In genomic region chr19:41144403-41144802, GRCh38 we compare ENCODE assay signal across 8 cellular contexts. TPM values are rescaled to one million over a fixed set of nuclear protein-coding genes. Genes with fewer than 3 reads are reported as not detected.
DNase-seq lines count a peak whose midpoint lies in the region; ATAC-seq, FAIRE-seq and TF ChIP-seq lines count a peak whose summit lies in the region.

No MANE protein-coding gene starts in this region.

- no peak overlapping the region for H3K4me3 ChIP-seq in KMS-11 (IDR thresholded peaks at IDR 0.05; ENCODE audit: insufficient read depth, low read depth, low read length)
- H3K4me3 ChIP-seq in gastroesophageal sphincter, result no peak overlapping the region
- H3K4me3 ChIP-seq in ovary, result no peak overlapping the region
- H3K4me3 ChIP-seq in tibial nerve, result no peak overlapping the region

- DNase-seq in D721Med (ENCODE audit: insufficient read length, low spot score) (no peak), SIG-M5 (lab: John Stamatoyannopoulos, UW) (peak; percentile 9), ovary (peak; percentile 66 to 76 (median 74)), tibial nerve (ENCODE audit: low spot score in 2 of 2) (peak; percentile 74 to 93)
- DNase-seq in activated T-helper 2 cell treated with anti-CD3 and anti-CD28 coated beads, Interferon-gamma antibody, Interleukin-2, Interleukin-4, amounts not matched to agents 10 μg/mL and 5 μg/mL and 100 μg/mL, durations not matched to agents 14 hours and 24 hours and 36 hours (ENCODE audit: low spot score), result peak; percentile 75

- H3K4me1 ChIP-seq in KMS-11 (ENCODE audit: low read depth, poor library complexity, severe bottlenecking) (no peaks in the 10 kb centered on the region), gastroesophageal sphincter (no peaks in the 10 kb centered on the region), ovary (ENCODE audit: insufficient read depth) (no peaks in the 10 kb centered on the region), tibial nerve (no peaks in the 10 kb centered on the region)

- H3K27me3 Mint-ChIP-seq in activated T-helper 2 cell treated with anti-CD3 and anti-CD28 coated beads, Interferon-gamma antibody, Interleukin-2, Interleukin-4, amounts not matched to agents 10 μg/mL and 5 μg/mL and 100 μg/mL, durations not matched to agents 14 hours and 24 hours and 36 hours (ENCODE audit: low read depth), result peaks cover 9% of the 10 kb centered on the region

- TF ChIP-seq POLR2A in gastroesophageal sphincter (IDR thresholded peaks at IDR 0.05) (no peak), ovary (IDR thresholded peaks at IDR 0.05) (no peak), tibial nerve (IDR thresholded peaks at IDR 0.05) (no peak)

- H3K9me3 Mint-ChIP-seq in activated T-helper 2 cell treated with anti-CD3 and anti-CD28 coated beads, Interferon-gamma antibody, Interleukin-2, Interleukin-4, amounts not matched to agents 10 μg/mL and 5 μg/mL and 100 μg/mL, durations not matched to agents 14 hours and 24 hours and 36 hours, result no peaks in the 10 kb centered on the region

- H3K27ac ChIP-seq in KMS-11 (no peak overlapping the region), gastroesophageal sphincter (no peak overlapping the region), ovary (no peak overlapping the region), tibial nerve (no peak overlapping the region)

- peak; percentile 81 for TF ChIP-seq CTCF in D721Med (IDR thresholded peaks at IDR 0.05; ENCODE audit: insufficient read depth, missing control alignments)
- TF ChIP-seq CTCF in KMS-11 (conservative IDR thresholded peaks at IDR 0.05; ENCODE audit: low read depth, low read length), result peak; percentile 92
- peak in 3 of 4 experiments; percentile 72 to 86 (median 85) for TF ChIP-seq CTCF in gastroesophageal sphincter (IDR thresholded peaks at IDR 0.05)
- TF ChIP-seq CTCF in ovary (IDR thresholded peaks at IDR 0.05), result peak in 2 of 3 donors; percentile 21 to 53
- peak; percentile 55 to 82 (median 65) for TF ChIP-seq CTCF in tibial nerve (IDR thresholded peaks at IDR 0.05)

- no peak overlapping the region for H3K9ac ChIP-seq in KMS-11

- H3K79me2 ChIP-seq in KMS-11 (ENCODE audit: insufficient read depth, low read depth), result no peaks in the 10 kb centered on the region

- no peak for TF ChIP-seq EP300 in gastroesophageal sphincter (IDR thresholded peaks at IDR 0.05)
- TF ChIP-seq EP300 in ovary (IDR thresholded peaks at IDR 0.05), result no peak
- no peak for TF ChIP-seq EP300 in tibial nerve (IDR thresholded peaks at IDR 0.05)

- H3K9me3 ChIP-seq in gastroesophageal sphincter (no peaks in the 10 kb centered on the region), ovary (peaks cover 0 to 2% of the 10 kb centered on the region in 2 donors), tibial nerve (peaks cover 0 to 7% (median 0%) of the 10 kb centered on the region in 4 donors)

- no peaks in the 10 kb centered on the region for H3K4me1 Mint-ChIP-seq in activated T-helper 2 cell treated with anti-CD3 and anti-CD28 coated beads, Interferon-gamma antibody, Interleukin-2, Interleukin-4, amounts not matched to agents 10 μg/mL and 5 μg/mL and 100 μg/mL, durations not matched to agents 14 hours and 24 hours and 36 hours (ENCODE audit: low read depth)

- H3K4me2 ChIP-seq in KMS-11, result no peak overlapping the region

- H3K27ac Mint-ChIP-seq in activated T-helper 2 cell treated with anti-CD3 and anti-CD28 coated beads, Interferon-gamma antibody, Interleukin-2, Interleukin-4, amounts not matched to agents 10 μg/mL and 5 μg/mL and 100 μg/mL, durations not matched to agents 14 hours and 24 hours and 36 hours, result no peak overlapping the region

- 0 to 28% methylated on average over 4 to 7 of the region's 7 CpGs for WGBS in gastroesophageal sphincter (ENCODE audit: low coverage in 1 of 2), 2 donors
- WGBS in ovary, 3 donors, result 26 to 31% (median 29%) methylated on average over 7 of the region's 7 CpGs
- 23 to 32% methylated on average over 7 of the region's 7 CpGs for WGBS in tibial nerve, 2 donors

- FAIRE-seq in D721Med (lab: Jason Lieb, UNC), result no peak

- no peaks in the 10 kb centered on the region for H3K36me3 Mint-ChIP-seq in activated T-helper 2 cell treated with anti-CD3 and anti-CD28 coated beads, Interferon-gamma antibody, Interleukin-2, Interleukin-4, amounts not matched to agents 10 μg/mL and 5 μg/mL and 100 μg/mL, durations not matched to agents 14 hours and 24 hours and 36 hours (ENCODE audit: low read depth)

- H3K36me3 ChIP-seq in KMS-11 (ENCODE audit: insufficient read depth) (no peaks in the 10 kb centered on the region), gastroesophageal sphincter (no peaks in the 10 kb centered on the region), ovary (no peaks in the 10 kb centered on the region), tibial nerve (no peaks in the 10 kb centered on the region)

- ATAC-seq in gastroesophageal sphincter, result peak; percentile 71
- ATAC-seq in GM18868 (IDR thresholded peaks at IDR 0.05; ENCODE audit: unreplicated experiment), result no peak

- no peaks in the 10 kb centered on the region for H4K20me1 ChIP-seq in KMS-11 (ENCODE audit: insufficient read depth)

- no peak overlapping the region for H2AFZ ChIP-seq in KMS-11 (ENCODE audit: low read depth)

- intact Hi-C loops in activated T-helper 2 cell treated with anti-CD3 and anti-CD28 coated beads, Interferon-gamma antibody, Interleukin-2, Interleukin-4, amounts not matched to agents 10 μg/mL and 5 μg/mL and 100 μg/mL, durations not matched to agents 14 hours and 24 hours and 36 hours (cut with micrococcal nuclease), result loop anchor here (1.0 to 5.0 kb wide), 4 partner anchors 18 to 482 kb away; no protein-coding TSS in a partner anchor
- intact Hi-C loops in ovary (cut with DNase I), result loop anchor here in 1 of 4 donors (2.0 kb wide), 1 partner anchor 482 kb away; no protein-coding TSS in a partner anchor

- H3K4me3 Mint-ChIP-seq in activated T-helper 2 cell treated with anti-CD3 and anti-CD28 coated beads, Interferon-gamma antibody, Interleukin-2, Interleukin-4, amounts not matched to agents 10 μg/mL and 5 μg/mL and 100 μg/mL, durations not matched to agents 14 hours and 24 hours and 36 hours (ENCODE audit: low read depth), result no peak overlapping the region

- H3K27me3 ChIP-seq in KMS-11 (ENCODE audit: insufficient read depth, low read depth), result no peaks in the 10 kb centered on the region
- peaks cover 19% of the 10 kb centered on the region for H3K27me3 ChIP-seq in gastroesophageal sphincter
- no peaks in the 10 kb centered on the region for H3K27me3 ChIP-seq in ovary
- H3K27me3 ChIP-seq in tibial nerve, result no peaks in the 10 kb centered on the region

RNA-seq across cellular contexts. Expression of gene CYP2F1, which starts 30.2 kb away (rescaled TPM):
- total RNA-seq in activated T-helper 2 cell treated with anti-CD3 and anti-CD28 coated beads, Interferon-gamma antibody, Interleukin-2, Interleukin-4, amounts not matched to agents 10 μg/mL and 5 μg/mL and 100 μg/mL, durations not matched to agents 14 hours and 24 hours and 36 hours, result not detected in 2 replicates
- not detected for total RNA-seq in gastroesophageal sphincter
- total RNA-seq in ovary, result not detected
- not detected for polyA plus RNA-seq in ovary
- not detected for total RNA-seq in tibial nerve

RNA-seq across cellular contexts. Expression of gene CYP2S1, which starts 48.6 kb away (rescaled TPM):
- 0.34 and 1.2 TPM in 2 replicates for total RNA-seq in activated T-helper 2 cell treated with anti-CD3 and anti-CD28 coated beads, Interferon-gamma antibody, Interleukin-2, Interleukin-4, amounts not matched to agents 10 μg/mL and 5 μg/mL and 100 μg/mL, durations not matched to agents 14 hours and 24 hours and 36 hours
- 1 to 10 TPM in 3 of 4 donors, not detected in 1; 1.1 to 2.1 (median 1.2) TPM for total RNA-seq in gastroesophageal sphincter
- 1 to 10 TPM in 5 of 7 donors, under 1 TPM in 2; 0.33 to 6.9 (median 1.3) TPM for total RNA-seq in ovary
- under 1 TPM; 0.15 to 0.40 TPM for polyA plus RNA-seq in ovary
- 1 to 10 TPM in 1 of 4 donors, under 1 TPM in 3; 0.42 to 1.4 (median 0.63) TPM for total RNA-seq in tibial nerve

RNA-seq across cellular contexts. Expression of gene CYP2A13, which starts 56.2 kb away (rescaled TPM):
- not detected in 2 replicates for total RNA-seq in activated T-helper 2 cell treated with anti-CD3 and anti-CD28 coated beads, Interferon-gamma antibody, Interleukin-2, Interleukin-4, amounts not matched to agents 10 μg/mL and 5 μg/mL and 100 μg/mL, durations not matched to agents 14 hours and 24 hours and 36 hours
- total RNA-seq in gastroesophageal sphincter, result not detected
- total RNA-seq in ovary, result not detected
- not detected for polyA plus RNA-seq in ovary
- total RNA-seq in tibial nerve, result not detected

Comparison
In these comparisons a context has a peak if more than half of its experiments do, and no peak if none do; other contexts are left out.
1. CTCF ChIP-seq: peak in every context shown above with its lines; median percentile 92 in KMS-11; 85 in gastroesophageal sphincter; 81 in D721Med; 65 in tibial nerve; 37 in ovary.